ENCODE assay signal across 21 cellular contexts in the genomic region with DNA sequence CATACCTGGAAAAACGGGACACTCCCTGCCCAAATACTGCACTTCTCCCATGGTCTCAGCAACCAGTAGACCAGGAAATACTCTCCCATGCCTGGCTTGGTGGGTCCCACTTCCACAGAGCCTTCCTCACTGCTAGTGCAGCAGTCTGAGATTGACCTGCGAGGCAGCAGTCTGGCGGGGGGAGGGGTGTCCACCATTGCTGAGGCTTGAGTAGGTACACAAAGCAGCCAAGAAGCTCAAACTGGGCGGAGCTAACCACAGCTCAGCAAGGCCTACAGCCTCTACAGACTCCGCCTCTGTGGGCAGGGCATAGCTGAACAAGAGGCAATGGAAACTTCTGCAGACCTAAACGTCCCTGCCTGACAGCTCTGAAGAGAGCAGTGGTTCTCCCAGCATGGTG.
"Had no signal": no experiment of that assay in that cellular context is flagged by ENCODE, and none has a peak within 500 bp of the region (broad histone marks: within the 10 kb centered on the region; RNA-seq: fewer than 3 reads in every experiment).

No MANE protein-coding gene starts in this region.

- H3K4me2 ChIP-seq: KMS-11 had no signal

- ATAC-seq: K562, SK-N-SH treated with all-trans-retinoic acid at 6 μM for 48 hours had no signal

- H3K9ac ChIP-seq: KMS-11 had no signal

- H3K27ac Mint-ChIP-seq: IgD-negative memory B cell had no signal

- H3K4me3 ChIP-seq: K562 had no signal

- H3K27ac ChIP-seq: HL-60, KMS-11 had no signal

- H3K27me3 Mint-ChIP-seq: IgD-negative memory B cell had no signal

- H3K36me3 Mint-ChIP-seq: IgD-negative memory B cell had no signal

- DNase-seq: Kasumi-1, MV-4-11, NCI-H1048, NCI-H1105, NCI-H1417, NCI-H1436 treated with DMSO at 0.1 percent for 48 hours, NCI-H1694, NCI-H187 treated with DMSO at 0.1 percent for 48 hours, NCI-H2081, NCI-H2107, NCI-H2227 treated with DMSO at 0.1 percent for 48 hours, NCI-H524, NCI-H526 treated with DMSO at 0.1 percent for 48 hours, NCI-H748 treated with DMSO at 0.1 percent for 48 hours, RPMI8226, SHP77 had no signal

- H3K4me3 Mint-ChIP-seq: IgD-negative memory B cell had no signal
